Comparison of ENCODE assay signal across 28 cellular contexts in genomic region chr4:143083811-143084472, GRCh38.
DNase-seq lines count a peak whose midpoint lies in the region; ATAC-seq and FAIRE-seq lines count a peak whose summit lies in the region.
"Had no signal": no experiment of that assay in that cellular context is flagged by ENCODE, and none has a peak within 500 bp of the region (broad histone marks: within the 10 kb centered on the region; RNA-seq: fewer than 3 reads in every experiment).

No MANE protein-coding gene starts in this region.

- H3K9me3 ChIP-seq in adipocyte (ENCODE audit: control insufficient read depth, low read length), result no peaks in the 10 kb centered on the region
- no peaks in the 10 kb centered on the region for H3K9me3 ChIP-seq in small intestine (ENCODE audit: control insufficient read depth, low read depth)
- H3K9me3 ChIP-seq: breast epithelium, esophagus muscularis mucosa had no signal

- H3K4me1 ChIP-seq in adipocyte (ENCODE audit: control insufficient read depth, insufficient read depth, low read length) (peaks cover 34% of the 10 kb centered on the region), small intestine (ENCODE audit: control insufficient read depth in 2 of 2, insufficient read depth in 1 of 2, low read depth in 1 of 2, low read length in 1 of 2) (no peaks in the 10 kb centered on the region)
- H3K4me1 ChIP-seq: breast epithelium had no signal

- H3K4me3 ChIP-seq in adipocyte (ENCODE audit: low read length), result no peak overlapping the region
- H3K4me3 ChIP-seq in small intestine (ENCODE audit: low read depth in 1 of 2, low read length in 2 of 2), result no peak overlapping the region
- H3K4me3 ChIP-seq: breast epithelium, esophagus muscularis mucosa, SK-N-MC had no signal

- FAIRE-seq in small intestine (lab: Jason Lieb, UNC), result no peak
- FAIRE-seq: colon, D721Med, frontal cortex, GM12891, TTC549 had no signal

- DNase-seq in G401 (ENCODE audit: low spot score), result peak; percentile 11
- DNase-seq in adipocyte (ENCODE audit: low read depth), result peak; percentile 57
- no peak for DNase-seq in left colon
- peak; percentile 34 for DNase-seq in small intestine
- no peak for DNase-seq in KG1 (lab: John Stamatoyannopoulos, UW)
- no peak for DNase-seq in NOMO-1 (lab: John Stamatoyannopoulos, UW; ENCODE audit: unreplicated experiment in 2 of 2)
- no peak for DNase-seq in AG08396 (ENCODE audit: low spot score)
- DNase-seq: activated CD4-positive, alpha-beta memory T cell treated with anti-CD3 and anti-CD28 coated beads, Interleukin-2, amount 10 ng/mL, durations not matched to agents 7 days and 5 days; activated CD8-positive, alpha-beta memory T cell treated with anti-CD3 and anti-CD28 coated beads, Interleukin-2, amount 50 U/mL, for 48 hours; activated naive CD4-positive, alpha-beta T cell treated with anti-CD3 and anti-CD28 coated beads, Interleukin-2, amount 50 U/mL, for 16 hours; H7; naive thymus-derived CD4-positive, alpha-beta T cell; NCI-H1417; NCI-H2029 treated with DMSO at 0.1 percent for 48 hours; NCI-H2227 treated with DMSO at 0.1 percent for 48 hours; NCI-H526 treated with DMSO at 0.1 percent for 48 hours; nucleus accumbens; RPMI8226 had no signal

- peak overlapping the region; percentile 29 for H3K9ac ChIP-seq in adipocyte (ENCODE audit: low read length)

- H3K27ac ChIP-seq in small intestine (ENCODE audit: low read depth in 1 of 2, low read length in 1 of 2), result no peak overlapping the region
- H3K27ac ChIP-seq: esophagus muscularis mucosa, SK-N-MC had no signal

- peak; percentile 52 for ATAC-seq in left colon
- ATAC-seq in GM18517 (IDR thresholded peaks at IDR 0.05; ENCODE audit: unreplicated experiment), result no peak
- ATAC-seq: activated CD4-positive, CD25-positive, alpha-beta regulatory T cell treated with anti-CD3 and anti-CD28 coated beads, Interleukin-2, amount 50 U/mL, for 24 hours; naive thymus-derived CD4-positive, alpha-beta T cell had no signal

- in situ Hi-C loops in G401 (cut with HindIII; ENCODE audit: low sequenced_read_pairs), result no loop called here

- H3K27me3 ChIP-seq in adipocyte (replicated peaks; ENCODE audit: control insufficient read depth, insufficient read depth, low read length), result no peaks in the 10 kb centered on the region
- no peaks in the 10 kb centered on the region for H3K27me3 ChIP-seq in small intestine (ENCODE audit: control insufficient read depth in 2 of 2, insufficient read depth in 2 of 2, low read length in 2 of 2)
- H3K27me3 ChIP-seq: breast epithelium, esophagus muscularis mucosa had no signal

- intact Hi-C loops in left colon (cut with DNase I, micrococcal nuclease), result no loop called here

- WGBS in small intestine, 3 donors, result 13 to 34% (median 16%) methylated on average over 2 of the region's 2 CpGs

- no peaks in the 10 kb centered on the region for H3K36me3 ChIP-seq in adipocyte (ENCODE audit: control insufficient read depth, insufficient read depth, low read length, severe bottlenecking)
- no peaks in the 10 kb centered on the region for H3K36me3 ChIP-seq in small intestine (ENCODE audit: control insufficient read depth in 2 of 2, insufficient read depth in 2 of 2, low read length in 2 of 2)
- H3K36me3 ChIP-seq: breast epithelium, esophagus muscularis mucosa had no signal

Comparison
In these comparisons a context has a peak if more than half of its experiments do, and no peak if none do; other contexts are left out.
1. DNase-seq: peak in G401 (single experiment), adipocyte (single experiment) and small intestine (single experiment); none in left colon (0 of 2), KG1 (single experiment), NOMO-1 (0 of 2) and AG08396 (single experiment).